In the genomic region with DNA sequence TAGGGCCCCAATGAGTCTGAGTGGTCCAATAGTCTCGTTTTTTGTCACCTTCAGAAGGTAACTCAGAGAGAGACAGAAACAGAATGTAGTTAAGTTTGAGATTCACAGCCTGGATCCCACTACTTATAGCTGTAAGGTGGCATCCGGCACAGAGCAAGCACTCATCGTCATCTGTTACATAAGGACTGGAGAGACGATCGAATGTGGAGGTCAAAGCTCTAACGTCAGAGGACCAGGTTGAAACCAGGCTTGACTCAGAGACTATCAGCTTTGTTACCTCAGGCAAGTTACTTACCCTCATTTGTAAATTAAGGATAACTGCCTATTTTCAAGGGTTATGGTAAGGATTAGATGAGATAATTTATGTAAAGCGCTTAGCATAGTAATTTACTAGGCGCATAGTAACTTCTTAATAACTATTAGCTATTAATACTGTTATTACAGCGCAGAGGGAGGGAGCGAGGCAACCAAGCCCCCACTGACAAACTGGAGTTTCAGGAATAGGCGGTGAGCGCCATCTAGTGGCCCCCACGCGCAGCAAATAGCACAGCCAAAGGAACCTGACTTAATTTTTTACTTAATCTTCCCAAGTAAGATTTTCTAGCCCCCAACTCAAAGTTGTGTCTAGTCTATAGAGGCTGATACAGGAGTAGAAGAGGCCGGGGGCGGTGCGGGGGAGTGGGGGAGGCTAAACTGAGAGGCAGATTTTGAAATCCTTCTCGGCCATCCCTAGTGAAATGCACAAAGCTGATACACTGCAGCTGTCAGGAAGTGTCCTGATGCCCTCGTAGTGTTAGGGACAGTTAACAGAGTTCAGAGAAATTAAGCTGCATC, we compare ENCODE assay signal across 8 cellular contexts. TPM values are rescaled to one million over a fixed set of nuclear protein-coding genes. Genes with fewer than 3 reads are reported as not detected.
DNase-seq lines count a peak whose midpoint lies in the region; ATAC-seq, FAIRE-seq and TF ChIP-seq lines count a peak whose summit lies in the region.

No MANE protein-coding gene starts in this region.

- H3K27me3 ChIP-seq in AG04450 (ENCODE audit: control insufficient read depth, insufficient read depth, low read length), result no peaks in the 10 kb centered on the region

- H3K27me3 Mint-ChIP-seq in progenitor cell of endocrine pancreas, result peaks cover 15% of the 10 kb centered on the region

- peak; percentile 89 for TF ChIP-seq CTCF in AG04450 (IDR thresholded peaks at IDR 0.05; ENCODE audit: low read depth, low read length)
- peak; percentile 96 for TF ChIP-seq CTCF in progenitor cell of endocrine pancreas (IDR thresholded peaks at IDR 0.05; ENCODE audit: unreplicated experiment)

- no peaks in the 10 kb centered on the region for H3K9me3 ChIP-seq in AG04450 (ENCODE audit: control insufficient read depth, insufficient read depth, low read length)

- POLR2A ChIA-PET in AG04450 (lab: Yijun Ruan, JAX), result no interaction called here

- ATAC-seq in HG02970 (IDR thresholded peaks at IDR 0.05; ENCODE audit: low FRiP score, unreplicated experiment), result peak; percentile 57

- TF ChIP-seq POLR2A in GM12891 (IDR thresholded peaks at IDR 0.05; ENCODE audit: low read depth, low read length), result no peak

- DNase-seq in AG04450 (ENCODE audit: low read depth, low spot score), result no peak
- peak; percentile 21 for DNase-seq in GM12891 (ENCODE audit: insufficient read length, low spot score)
- DNase-seq in NOMO-1 treated with DMSO at 0.1 percent for 48 hours (lab: John Stamatoyannopoulos, UW; ENCODE audit: unreplicated experiment), result peak; percentile 4
- peak; percentile 44 to 60 for DNase-seq in activated T-cell treated with anti-CD3 and anti-CD28 coated beads, Interleukin-2, amount 50 U/mL, for 48 hours
- peak; percentile 33 for DNase-seq in glomerular visceral epithelial cell (ENCODE audit: extremely low spot score)
- peak; percentile 33 for DNase-seq in progenitor cell of endocrine pancreas (ENCODE audit: low spot score, unreplicated experiment)
- DNase-seq in DMS79 (lab: John Stamatoyannopoulos, UW), result no peak

- H3K27ac ChIP-seq in AG04450 (ENCODE audit: low read depth, low read length), result no peak overlapping the region

- no peak overlapping the region for H3K27ac Mint-ChIP-seq in progenitor cell of endocrine pancreas

- no peaks in the 10 kb centered on the region for H3K9me3 Mint-ChIP-seq in progenitor cell of endocrine pancreas (ENCODE audit: low read depth)

- no peak overlapping the region for H3K4me3 ChIP-seq in AG04450 (ENCODE audit: low read depth, low read length)

- no peaks in the 10 kb centered on the region for H3K36me3 Mint-ChIP-seq in progenitor cell of endocrine pancreas (ENCODE audit: insufficient read depth)

- peak; percentile 69 for FAIRE-seq in GM12891 (lab: Jason Lieb, UNC)

- CTCF ChIA-PET in AG04450 (lab: Charles Lee), result interaction anchor here (0.5 to 2.7 kb wide), 30 partner anchors 9 to 1822 kb away, joined by 3 to 17 read pairs (median 4); a partner anchor contains a TSS

- H3K4me3 Mint-ChIP-seq in progenitor cell of endocrine pancreas (ENCODE audit: low read depth), result no peak overlapping the region

- H3K4me1 Mint-ChIP-seq in progenitor cell of endocrine pancreas (ENCODE audit: low read depth), result no peaks in the 10 kb centered on the region

TF ChIP-seq in GM12891, 5 proteins besides CTCF, POLR2A, EP300 and RAD21:
- TF ChIP-seq POLR2AphosphoS5 (IDR thresholded peaks at IDR 0.05; ENCODE audit: low read depth, low read length) (no peak), TAF1 (IDR thresholded peaks at IDR 0.05; ENCODE audit: low read depth, low read length) (no peak), PAX5 (IDR thresholded peaks at IDR 0.05; ENCODE audit: insufficient read depth, low read length, severe bottlenecking) (no peak), POU2F2 (IDR thresholded peaks at IDR 0.05; ENCODE audit: low read depth, low read length) (no peak)

RNA-seq across cellular contexts. Expression of a gene that starts 29.0 kb away (rescaled TPM):
- 66.7 and 89.5 TPM in 2 replicates for polyA plus RNA-seq in AG04450 (2011; rRNA removed)
- 39.3 and 54.1 TPM in 2 replicates for polyA minus RNA-seq in AG04450 (2011; rRNA and poly(A)+ RNA removed)
- 55.8 TPM for polyA plus RNA-seq in GM12891 (2012; ENCODE audit: low read depth, missing spikeins)
- total RNA-seq in progenitor cell of endocrine pancreas, result 98.6 and 103 TPM in 2 replicates

Comparison
In these comparisons a context has a peak if more than half of its experiments do, and no peak if none do; other contexts are left out.
1. DNase-seq: peak in GM12891 (single experiment), NOMO-1 treated with DMSO at 0.1 percent for 48 hours (single experiment), activated T-cell treated with anti-CD3 and anti-CD28 coated beads, Interleukin-2, amount 50 U/mL, for 48 hours (2 of 2), glomerular visceral epithelial cell (single experiment) and progenitor cell of endocrine pancreas (single experiment); none in AG04450 (single experiment) and DMS79 (single experiment).